In genomic region chr11:56945526-56945925, GRCh38 we compare ENCODE assay signal across 1 cellular context. TPM values are rescaled to one million over a fixed set of nuclear protein-coding genes. Genes with fewer than 3 reads are reported as not detected.
"Had no signal": no experiment of that assay in that cellular context is flagged by ENCODE, and none has a peak within 500 bp of the region (broad histone marks: within the 10 kb centered on the region; RNA-seq: fewer than 3 reads in every experiment).

No MANE protein-coding gene starts in this region.

RNA-seq across cellular contexts. Expression of gene OR5AK2, which starts 43.2 kb away (rescaled TPM):
- total RNA-seq: GM12878 had no signal
